In the genomic region with DNA sequence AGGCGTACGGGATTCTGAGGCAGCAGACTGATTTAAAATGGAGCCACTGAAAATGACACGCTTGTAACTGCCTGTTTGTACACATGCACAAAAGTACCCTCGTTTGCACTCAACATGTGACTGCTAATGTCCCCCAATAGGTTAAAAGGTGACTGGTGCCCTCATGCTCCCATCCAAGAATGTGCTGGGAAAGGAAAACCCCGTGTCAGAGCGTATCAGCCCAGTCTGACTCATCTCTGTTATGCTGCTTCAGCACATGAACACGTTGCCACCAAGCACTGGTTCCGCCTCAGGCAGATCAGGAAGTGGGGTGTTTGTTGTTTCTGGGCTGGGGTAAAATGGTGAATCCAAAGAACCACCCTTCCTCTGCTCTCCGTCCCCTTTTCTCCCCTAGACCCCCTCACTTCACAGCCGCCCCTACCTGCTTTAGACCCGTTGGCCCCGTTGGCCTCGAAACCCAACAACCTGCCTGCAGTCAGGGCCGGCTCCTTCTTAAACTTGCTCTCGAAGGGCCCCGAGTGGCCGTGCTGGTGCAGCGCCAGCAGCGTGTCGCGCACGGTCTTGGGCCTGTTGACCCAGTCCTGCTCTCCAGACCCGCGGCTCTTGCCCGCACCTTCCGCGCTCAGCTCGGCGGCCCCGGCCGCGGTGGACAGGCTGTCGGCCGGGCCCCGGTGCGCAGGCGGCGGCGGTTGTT, we compare ENCODE assay signal across 1 cellular context.
TF ChIP-seq lines count a peak whose summit lies in the region.

No MANE protein-coding gene starts in this region.

TF ChIP-seq in HEK293, 187 proteins besides CTCF, POLR2A, EP300 and RAD21 (continued from another document):
- TF ChIP-seq ZNF121 (tag by site-specific recombination; IDR thresholded peaks at IDR 0.05) (peak; percentile 36; the same call in 1 of the 2 replicates), HOXD13 (CRISPR knock-in tag; IDR thresholded peaks at IDR 0.05; ENCODE audit: borderline replicate concordance) (peak; percentile 57; the same call in 1 of the 2 replicates), ZSCAN30 (tag by site-specific recombination; IDR thresholded peaks at IDR 0.05) (peak; percentile 20; the same call in 1 of the 2 replicates)
- TF ChIP-seq, protein P1, sequence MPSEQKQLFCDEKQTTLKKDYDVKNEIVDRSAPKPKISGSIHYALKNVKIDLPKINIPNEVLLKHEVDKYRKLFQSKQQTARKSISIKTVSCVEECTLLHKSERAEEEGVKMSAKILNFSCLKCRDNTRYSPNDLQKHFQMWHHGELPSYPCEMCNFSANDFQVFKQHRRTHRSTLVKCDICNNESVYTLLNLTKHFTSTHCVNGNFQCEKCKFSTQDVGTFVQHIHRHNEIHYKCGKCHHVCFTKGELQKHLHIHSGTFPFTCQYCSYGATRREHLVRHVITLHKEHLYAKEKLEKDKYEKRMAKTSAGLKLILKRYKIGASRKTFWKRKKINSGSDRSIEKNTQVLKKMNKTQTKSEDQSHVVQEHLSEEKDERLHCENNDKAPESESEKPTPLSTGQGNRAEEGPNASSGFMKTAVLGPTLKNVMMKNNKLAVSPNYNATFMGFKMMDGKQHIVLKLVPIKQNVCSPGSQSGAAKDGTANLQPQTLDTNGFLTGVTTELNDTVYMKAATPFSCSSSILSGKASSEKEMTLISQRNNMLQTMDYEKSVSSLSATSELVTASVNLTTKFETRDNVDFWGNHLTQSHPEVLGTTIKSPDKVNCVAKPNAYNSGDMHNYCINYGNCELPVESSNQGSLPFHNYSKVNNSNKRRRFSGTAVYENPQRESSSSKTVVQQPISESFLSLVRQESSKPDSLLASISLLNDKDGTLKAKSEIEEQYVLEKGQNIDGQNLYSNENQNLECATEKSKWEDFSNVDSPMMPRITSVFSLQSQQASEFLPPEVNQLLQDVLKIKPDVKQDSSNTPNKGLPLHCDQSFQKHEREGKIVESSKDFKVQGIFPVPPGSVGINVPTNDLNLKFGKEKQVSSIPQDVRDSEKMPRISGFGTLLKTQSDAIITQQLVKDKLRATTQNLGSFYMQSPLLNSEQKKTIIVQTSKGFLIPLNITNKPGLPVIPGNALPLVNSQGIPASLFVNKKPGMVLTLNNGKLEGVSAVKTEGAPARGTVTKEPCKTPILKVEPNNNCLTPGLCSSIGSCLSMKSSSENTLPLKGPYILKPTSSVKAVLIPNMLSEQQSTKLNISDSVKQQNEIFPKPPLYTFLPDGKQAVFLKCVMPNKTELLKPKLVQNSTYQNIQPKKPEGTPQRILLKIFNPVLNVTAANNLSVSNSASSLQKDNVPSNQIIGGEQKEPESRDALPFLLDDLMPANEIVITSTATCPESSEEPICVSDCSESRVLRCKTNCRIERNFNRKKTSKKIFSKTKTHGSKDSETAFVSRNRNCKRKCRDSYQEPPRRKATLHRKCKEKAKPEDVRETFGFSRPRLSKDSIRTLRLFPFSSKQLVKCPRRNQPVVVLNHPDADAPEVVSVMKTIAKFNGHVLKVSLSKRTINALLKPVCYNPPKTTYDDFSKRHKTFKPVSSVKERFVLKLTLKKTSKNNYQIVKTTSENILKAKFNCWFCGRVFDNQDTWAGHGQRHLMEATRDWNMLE (tag by site-specific recombination; conservative IDR thresholded peaks at IDR 0.05; ENCODE audit: low read depth): no peak
- TF ChIP-seq, protein P2, sequence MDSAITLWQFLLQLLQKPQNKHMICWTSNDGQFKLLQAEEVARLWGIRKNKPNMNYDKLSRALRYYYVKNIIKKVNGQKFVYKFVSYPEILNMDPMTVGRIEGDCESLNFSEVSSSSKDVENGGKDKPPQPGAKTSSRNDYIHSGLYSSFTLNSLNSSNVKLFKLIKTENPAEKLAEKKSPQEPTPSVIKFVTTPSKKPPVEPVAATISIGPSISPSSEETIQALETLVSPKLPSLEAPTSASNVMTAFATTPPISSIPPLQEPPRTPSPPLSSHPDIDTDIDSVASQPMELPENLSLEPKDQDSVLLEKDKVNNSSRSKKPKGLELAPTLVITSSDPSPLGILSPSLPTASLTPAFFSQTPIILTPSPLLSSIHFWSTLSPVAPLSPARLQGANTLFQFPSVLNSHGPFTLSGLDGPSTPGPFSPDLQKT (IDR thresholded peaks at IDR 0.05; ENCODE audit: borderline replicate concordance, low read depth, low read length): no peak
